Comparison of ENCODE assay signal across 19 cellular contexts in genomic region chr1:113615425-113615824, GRCh38.
DNase-seq lines count a peak whose midpoint lies in the region; ATAC-seq and TF ChIP-seq lines count a peak whose summit lies in the region.
"Had no signal": no experiment of that assay in that cellular context is flagged by ENCODE, and none has a peak within 500 bp of the region (broad histone marks: within the 10 kb centered on the region; RNA-seq: fewer than 3 reads in every experiment).

No MANE protein-coding gene starts in this region.

- CTCF ChIA-PET in activated CD4-positive, alpha-beta T cell treated with anti-CD3 and anti-CD28 coated beads for 36 hours (lab: Charles Lee), result interaction anchor here (1.2 kb wide), 1 partner anchor 25 kb away, joined by 4 read pairs; no protein-coding TSS in a partner anchor

- DNase-seq in activated CD4-positive, alpha-beta T cell treated with anti-CD3 and anti-CD28 coated beads for 36 hours, result no peak
- DNase-seq in activated CD4-positive, alpha-beta T cell treated with anti-CD3 and anti-CD28 coated beads, Interleukin-2, amount 50 U/mL, for 1 hour, result no peak
- DNase-seq in RWPE2 (ENCODE audit: low spot score) (no peak), dermis blood vessel endothelial cell (peak; percentile 27), renal cortical epithelial cell (ENCODE audit: low read depth) (peak; percentile 62), Ammon's horn (ENCODE audit: low spot score) (no peak), mucosa of descending colon (no peak)
- no peak for DNase-seq in NK-92 treated with Interleukin-12 subunit alpha and Interleukin-12 subunit beta, amount 100 ng/mL, for 24 hours (lab: John Stamatoyannopoulos, UW)
- DNase-seq: activated CD4-positive, alpha-beta T cell treated with anti-CD3 and anti-CD28 coated beads, Interleukin-2, amount 10 ng/mL, durations not matched to agents 7 days and 5 days; activated naive CD4-positive, alpha-beta T cell treated with anti-CD3 and anti-CD28 coated beads for 36 hours; CD4-positive, CD25-positive, alpha-beta regulatory T cell; DMS153; effector CD4-positive, alpha-beta T cell; left lung; NCI-H2081 treated with DMSO at 0.1 percent for 48 hours; right lobe of liver; stomach had no signal

- H3K27ac ChIP-seq in RWPE2 (ENCODE audit: poor library complexity, severe bottlenecking), result peak overlapping the region; percentile 31
- H3K27ac ChIP-seq: 22Rv1, left lung, right lobe of liver, stomach had no signal

- TF ChIP-seq CTCF in RWPE2 (IDR thresholded peaks at IDR 0.05; ENCODE audit: poor library complexity, severe bottlenecking) (no peak), mucosa of descending colon (IDR thresholded peaks at IDR 0.05) (no peak)

- H3K4me1 Mint-ChIP-seq in activated CD4-positive, alpha-beta T cell treated with anti-CD3 and anti-CD28 coated beads for 36 hours, result peaks cover 13% of the 10 kb centered on the region
- H3K4me1 Mint-ChIP-seq: activated CD4-positive, alpha-beta T cell treated with anti-CD3 and anti-CD28 coated beads, Interleukin-2, amount 10 ng/mL, durations not matched to agents 7 days and 5 days; CD4-positive, CD25-positive, alpha-beta regulatory T cell had no signal

- POLR2A ChIA-PET in activated CD4-positive, alpha-beta T cell treated with anti-CD3 and anti-CD28 coated beads for 36 hours (lab: Charles Lee), result no interaction called here

- H3K9me3 ChIP-seq in RWPE2 (ENCODE audit: severe bottlenecking) (peaks cover 3% of the 10 kb centered on the region), mucosa of descending colon (no peaks in the 10 kb centered on the region)
- H3K9me3 ChIP-seq: left lung, right lobe of liver, stomach had no signal

- H3K9me3 Mint-ChIP-seq in activated CD4-positive, alpha-beta T cell treated with anti-CD3 and anti-CD28 coated beads for 36 hours (ENCODE audit: low read depth), result peaks cover 1% of the 10 kb centered on the region
- H3K9me3 Mint-ChIP-seq: activated naive CD4-positive, alpha-beta T cell treated with anti-CD3 and anti-CD28 coated beads for 36 hours had no signal

- H3K27me3 Mint-ChIP-seq in activated CD4-positive, alpha-beta T cell treated with anti-CD3 and anti-CD28 coated beads for 36 hours, result no peaks in the 10 kb centered on the region
- H3K27me3 Mint-ChIP-seq: activated CD4-positive, alpha-beta T cell treated with anti-CD3 and anti-CD28 coated beads, Interleukin-2, amount 10 ng/mL, durations not matched to agents 7 days and 5 days had no signal

- H3K27me3 ChIP-seq in RWPE2 (ENCODE audit: insufficient read depth, poor library complexity, severe bottlenecking), result no peaks in the 10 kb centered on the region
- H3K27me3 ChIP-seq: left lung, right lobe of liver, stomach had no signal

- H3K27ac Mint-ChIP-seq in activated CD4-positive, alpha-beta T cell treated with anti-CD3 and anti-CD28 coated beads for 36 hours, result no peak overlapping the region
- H3K27ac Mint-ChIP-seq: activated CD4-positive, alpha-beta T cell treated with anti-CD3 and anti-CD28 coated beads, Interleukin-2, amount 10 ng/mL, durations not matched to agents 7 days and 5 days; activated naive CD4-positive, alpha-beta T cell treated with anti-CD3 and anti-CD28 coated beads for 36 hours; CD4-positive, CD25-positive, alpha-beta regulatory T cell had no signal

- H3K4me3 ChIP-seq in RWPE2 (ENCODE audit: severe bottlenecking), result no peak overlapping the region
- H3K4me3 ChIP-seq in mucosa of descending colon, result no peak overlapping the region
- H3K4me3 ChIP-seq: K562, left lung, right lobe of liver, stomach had no signal

- peak; percentile 47 for ATAC-seq in activated CD4-positive, alpha-beta T cell treated with anti-CD3 and anti-CD28 coated beads for 36 hours
- peak; percentile 89 for ATAC-seq in RWPE2 (ENCODE audit: low read depth)
- ATAC-seq in mucosa of descending colon, result no peak
- ATAC-seq: K562, right lobe of liver had no signal

- H3K4me1 ChIP-seq in RWPE2 (ENCODE audit: insufficient read depth, poor library complexity, severe bottlenecking), result peaks cover 25% of the 10 kb centered on the region
- H3K4me1 ChIP-seq in mucosa of descending colon (ENCODE audit: low read depth), result no peaks in the 10 kb centered on the region
- H3K4me1 ChIP-seq: right lobe of liver had no signal

- peaks cover 2% of the 10 kb centered on the region for H3K36me3 Mint-ChIP-seq in activated CD4-positive, alpha-beta T cell treated with anti-CD3 and anti-CD28 coated beads for 36 hours (ENCODE audit: low read depth)

- intact Hi-C loops in activated CD4-positive, alpha-beta T cell treated with anti-CD3 and anti-CD28 coated beads for 36 hours (cut with DNase I, micrococcal nuclease), result loop anchor here in 1 of 2 experiments (5.0 kb wide), 1 partner anchor 177 kb away; no protein-coding TSS in a partner anchor
- intact Hi-C loops in mucosa of descending colon (cut with DNase I, micrococcal nuclease), result no loop called here

- H3K36me3 ChIP-seq in RWPE2 (ENCODE audit: low read depth) (no peaks in the 10 kb centered on the region), mucosa of descending colon (ENCODE audit: low read depth) (no peaks in the 10 kb centered on the region)
- H3K36me3 ChIP-seq: left lung, right lobe of liver had no signal

- no peak overlapping the region for H3K4me3 Mint-ChIP-seq in activated CD4-positive, alpha-beta T cell treated with anti-CD3 and anti-CD28 coated beads for 36 hours
- H3K4me3 Mint-ChIP-seq: activated CD4-positive, alpha-beta T cell treated with anti-CD3 and anti-CD28 coated beads, Interleukin-2, amount 10 ng/mL, durations not matched to agents 7 days and 5 days; activated naive CD4-positive, alpha-beta T cell treated with anti-CD3 and anti-CD28 coated beads for 36 hours; CD4-positive, CD25-positive, alpha-beta regulatory T cell had no signal

Comparison
In these comparisons a context has a peak if more than half of its experiments do, and no peak if none do; other contexts are left out.
1. DNase-seq: peak in dermis blood vessel endothelial cell (single experiment) and renal cortical epithelial cell (single experiment); none in activated CD4-positive, alpha-beta T cell treated with anti-CD3 and anti-CD28 coated beads for 36 hours (single experiment), activated CD4-positive, alpha-beta T cell treated with anti-CD3 and anti-CD28 coated beads, Interleukin-2, amount 50 U/mL, for 1 hour (single experiment), RWPE2 (single experiment), Ammon's horn (single experiment), mucosa of descending colon (0 of 3) and NK-92 treated with Interleukin-12 subunit alpha and Interleukin-12 subunit beta, amount 100 ng/mL, for 24 hours (single experiment).